11 cellular contexts compared by ENCODE assay signal in genomic region chr14:72443991-72444431, GRCh38.
DNase-seq lines count a peak whose midpoint lies in the region; ATAC-seq and TF ChIP-seq lines count a peak whose summit lies in the region.
"Had no signal": no experiment of that assay in that cellular context is flagged by ENCODE, and none has a peak within 500 bp of the region (broad histone marks: within the 10 kb centered on the region; RNA-seq: fewer than 3 reads in every experiment).

No MANE protein-coding gene starts in this region.

- H3K4me3 ChIP-seq in WERI-Rb-1 (ENCODE audit: low read depth, low read length), result no peak overlapping the region
- H3K4me3 ChIP-seq: A549 had no signal

- H3K36me3 Mint-ChIP-seq in activated CD4-positive, alpha-beta T cell treated with anti-CD3 and anti-CD28 coated beads for 36 hours (ENCODE audit: low read depth), result no peaks in the 10 kb centered on the region
- H3K36me3 Mint-ChIP-seq in stimulated activated naive CD8-positive, alpha-beta T cell treated with anti-CD3 and anti-CD28 coated beads, Interleukin-15, Interleukin-2, amounts not matched to agents 100 ng/mL and 50 ng/mL, for 24 hours (ENCODE audit: low read depth), result no peaks in the 10 kb centered on the region

- POLR2A ChIA-PET in activated CD4-positive, alpha-beta T cell treated with anti-CD3 and anti-CD28 coated beads for 36 hours (lab: Charles Lee), result no interaction called here

- no peaks in the 10 kb centered on the region for H3K9me3 Mint-ChIP-seq in activated CD4-positive, alpha-beta T cell treated with anti-CD3 and anti-CD28 coated beads for 36 hours (ENCODE audit: low read depth)
- no peaks in the 10 kb centered on the region for H3K9me3 Mint-ChIP-seq in stimulated activated naive CD8-positive, alpha-beta T cell treated with anti-CD3 and anti-CD28 coated beads, Interleukin-15, Interleukin-2, amounts not matched to agents 100 ng/mL and 50 ng/mL, for 24 hours

- DNase-seq in activated CD4-positive, alpha-beta T cell treated with anti-CD3 and anti-CD28 coated beads for 36 hours, result peak; percentile 66
- no peak for DNase-seq in activated CD4-positive, alpha-beta T cell treated with anti-CD3 and anti-CD28 coated beads for 1 hour
- DNase-seq in WERI-Rb-1, result peak; percentile 68
- DNase-seq in germinal center (ENCODE audit: low spot score), result peak; percentile 41
- DNase-seq in NCI-H69 (lab: John Stamatoyannopoulos, UW), result no peak
- DNase-seq: NCI-H187, trophoblast cell had no signal

- no peak for TF ChIP-seq CTCF in WERI-Rb-1 (IDR thresholded peaks at IDR 0.05; ENCODE audit: low read depth, low read length)

- no peak overlapping the region for H3K4me3 Mint-ChIP-seq in activated CD4-positive, alpha-beta T cell treated with anti-CD3 and anti-CD28 coated beads for 36 hours
- peak overlapping the region; percentile 59 for H3K4me3 Mint-ChIP-seq in stimulated activated naive CD8-positive, alpha-beta T cell treated with anti-CD3 and anti-CD28 coated beads, Interleukin-15, Interleukin-2, amounts not matched to agents 100 ng/mL and 50 ng/mL, for 24 hours

- peak; percentile 71 for ATAC-seq in activated CD4-positive, alpha-beta T cell treated with anti-CD3 and anti-CD28 coated beads for 36 hours
- ATAC-seq in HG02938 (IDR thresholded peaks at IDR 0.05; ENCODE audit: unreplicated experiment) (no peak), GM19035 (IDR thresholded peaks at IDR 0.05; ENCODE audit: unreplicated experiment) (no peak)
- ATAC-seq: A549 had no signal

- peak overlapping the region; percentile 54 for H3K27ac ChIP-seq in WERI-Rb-1
- H3K27ac ChIP-seq: A549 had no signal

- no peaks in the 10 kb centered on the region for H3K27me3 ChIP-seq in WERI-Rb-1 (ENCODE audit: insufficient read depth, low read depth, severe bottlenecking)

- peaks cover 3% of the 10 kb centered on the region for H3K27me3 Mint-ChIP-seq in activated CD4-positive, alpha-beta T cell treated with anti-CD3 and anti-CD28 coated beads for 36 hours
- H3K27me3 Mint-ChIP-seq in stimulated activated naive CD8-positive, alpha-beta T cell treated with anti-CD3 and anti-CD28 coated beads, Interleukin-15, Interleukin-2, amounts not matched to agents 100 ng/mL and 50 ng/mL, for 24 hours, result peaks cover 9% of the 10 kb centered on the region

- CTCF ChIA-PET in activated CD4-positive, alpha-beta T cell treated with anti-CD3 and anti-CD28 coated beads for 36 hours (lab: Charles Lee), result no interaction called here

- H3K27ac Mint-ChIP-seq in activated CD4-positive, alpha-beta T cell treated with anti-CD3 and anti-CD28 coated beads for 36 hours, result no peak overlapping the region
- peak overlapping the region; percentile 51 for H3K27ac Mint-ChIP-seq in stimulated activated naive CD8-positive, alpha-beta T cell treated with anti-CD3 and anti-CD28 coated beads, Interleukin-15, Interleukin-2, amounts not matched to agents 100 ng/mL and 50 ng/mL, for 24 hours

- intact Hi-C loops in activated CD4-positive, alpha-beta T cell treated with anti-CD3 and anti-CD28 coated beads for 36 hours (cut with DNase I, micrococcal nuclease), result no loop called here

- H3K4me1 Mint-ChIP-seq in activated CD4-positive, alpha-beta T cell treated with anti-CD3 and anti-CD28 coated beads for 36 hours, result peaks cover 36% of the 10 kb centered on the region
- peaks cover 50% of the 10 kb centered on the region for H3K4me1 Mint-ChIP-seq in stimulated activated naive CD8-positive, alpha-beta T cell treated with anti-CD3 and anti-CD28 coated beads, Interleukin-15, Interleukin-2, amounts not matched to agents 100 ng/mL and 50 ng/mL, for 24 hours (ENCODE audit: low read depth)

- no peaks in the 10 kb centered on the region for H3K9me3 ChIP-seq in WERI-Rb-1 (ENCODE audit: severe bottlenecking)
- H3K9me3 ChIP-seq: A549 had no signal

- H3K36me3 ChIP-seq in WERI-Rb-1, result no peaks in the 10 kb centered on the region

Comparison
In these comparisons a context has a peak if more than half of its experiments do, and no peak if none do; other contexts are left out.
1. DNase-seq: peak in activated CD4-positive, alpha-beta T cell treated with anti-CD3 and anti-CD28 coated beads for 36 hours (single experiment), WERI-Rb-1 (single experiment) and germinal center (single experiment); none in activated CD4-positive, alpha-beta T cell treated with anti-CD3 and anti-CD28 coated beads for 1 hour (single experiment) and NCI-H69 (single experiment).